Comparison of ENCODE assay signal across 10 cellular contexts in the genomic region with DNA sequence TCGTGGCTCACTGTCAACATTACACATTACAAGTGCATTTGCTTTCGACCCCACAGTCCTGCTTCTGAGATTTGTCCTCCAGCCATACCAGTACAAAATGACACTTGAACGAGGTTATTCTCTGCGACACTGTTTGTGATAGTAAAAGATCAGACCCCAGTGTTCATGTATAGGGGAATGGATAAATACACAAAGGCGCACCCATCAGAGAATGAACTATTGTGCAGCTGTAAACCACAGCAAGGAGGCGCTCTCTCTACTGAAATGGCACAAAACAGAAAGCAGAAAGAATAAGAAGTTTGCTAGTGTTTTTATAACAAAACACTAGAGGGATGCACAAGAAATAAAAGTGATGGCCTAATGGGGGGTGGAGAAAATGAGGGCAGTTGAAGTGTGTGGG. TPM values are rescaled to one million over a fixed set of nuclear protein-coding genes. Genes with fewer than 3 reads are reported as not detected.
A peak's percentile ranks its signal among the peaks of the same experiment; 100 is the strongest.
DNase-seq lines count a peak whose midpoint lies in the region; ATAC-seq and TF ChIP-seq lines count a peak whose summit lies in the region.
"Had no signal": no experiment of that assay in that cellular context is flagged by ENCODE, and none has a peak within 500 bp of the region (broad histone marks: within the 10 kb centered on the region; RNA-seq: fewer than 3 reads in every experiment).

No MANE protein-coding gene starts in this region.

- DNase-seq in GM06990 (ENCODE audit: extremely low read depth, insufficient read length) = no peak
- peak; percentile 39 for DNase-seq in HT1080 (ENCODE audit: low read depth)
- no peak for DNase-seq in RWPE2 (ENCODE audit: low spot score)
- no peak for DNase-seq in fibroblast of villous mesenchyme (ENCODE audit: low read depth)
- DNase-seq in stimulated activated CD4-positive, alpha-beta T cell treated with anti-CD3 and anti-CD28 coated beads, Interleukin-1b, Interleukin-23, amount 100 ng/mL, for 48 hours = no peak
- DNase-seq in stimulated activated naive CD8-positive, alpha-beta T cell treated with anti-CD3 and anti-CD28 coated beads, Interleukin-15, amount 100 ng/mL, for 72 hours = no peak
- no peak for DNase-seq in effector CD8-positive, alpha-beta T cell (lab: John Stamatoyannopoulos, UW)
- DNase-seq in medulla oblongata (ENCODE audit: extremely low spot score) = no peak
- DNase-seq: activated CD8-positive, alpha-beta memory T cell treated with anti-CD3 and anti-CD28 coated beads, Interleukin-2, amount 50 U/mL, for 4 hours; NCI-H1694 had no signal

- no peaks in the 10 kb centered on the region for H3K4me1 ChIP-seq in RWPE2 (ENCODE audit: insufficient read depth, poor library complexity, severe bottlenecking)

- H3K4me3 Mint-ChIP-seq in stimulated activated naive CD8-positive, alpha-beta T cell treated with anti-CD3 and anti-CD28 coated beads, Interleukin-15, amount 100 ng/mL, for 72 hours = no peak overlapping the region

- peaks cover 9% of the 10 kb centered on the region for H3K27me3 Mint-ChIP-seq in stimulated activated naive CD8-positive, alpha-beta T cell treated with anti-CD3 and anti-CD28 coated beads, Interleukin-15, amount 100 ng/mL, for 72 hours

- H3K9me3 Mint-ChIP-seq in stimulated activated naive CD8-positive, alpha-beta T cell treated with anti-CD3 and anti-CD28 coated beads, Interleukin-15, amount 100 ng/mL, for 72 hours = no peaks in the 10 kb centered on the region

- TF ChIP-seq CTCF in GM06990 (IDR thresholded peaks at IDR 0.05; ENCODE audit: insufficient read depth, low read length, poor library complexity, severe bottlenecking) (peak; percentile 77), RWPE2 (IDR thresholded peaks at IDR 0.05; ENCODE audit: poor library complexity, severe bottlenecking) (peak; percentile 24), fibroblast of villous mesenchyme (IDR thresholded peaks at IDR 0.05; ENCODE audit: insufficient read depth, low read depth, low read length) (peak; percentile 26)

- H3K36me3 ChIP-seq in GM06990 (ENCODE audit: control insufficient read depth, insufficient read depth, low read length) (no peaks in the 10 kb centered on the region), RWPE2 (ENCODE audit: low read depth) (no peaks in the 10 kb centered on the region)

- no peaks in the 10 kb centered on the region for H3K9me3 ChIP-seq in RWPE2 (ENCODE audit: severe bottlenecking)

- no peaks in the 10 kb centered on the region for H3K27me3 ChIP-seq in GM06990 (replicated peaks; ENCODE audit: control insufficient read depth, insufficient read depth, low read length)
- no peaks in the 10 kb centered on the region for H3K27me3 ChIP-seq in RWPE2 (ENCODE audit: insufficient read depth, poor library complexity, severe bottlenecking)

- H3K27ac Mint-ChIP-seq in stimulated activated naive CD8-positive, alpha-beta T cell treated with anti-CD3 and anti-CD28 coated beads, Interleukin-15, amount 100 ng/mL, for 72 hours = no peak overlapping the region

- H3K27ac ChIP-seq in RWPE2 (ENCODE audit: poor library complexity, severe bottlenecking) = no peak overlapping the region

- H3K4me1 Mint-ChIP-seq in stimulated activated naive CD8-positive, alpha-beta T cell treated with anti-CD3 and anti-CD28 coated beads, Interleukin-15, amount 100 ng/mL, for 72 hours = peaks cover 39% of the 10 kb centered on the region

- H3K4me3 ChIP-seq in GM06990 (replicated peaks; ENCODE audit: low read depth, low read length) = no peak overlapping the region
- H3K4me3 ChIP-seq in RWPE2 (ENCODE audit: severe bottlenecking) = no peak overlapping the region
- H3K4me3 ChIP-seq in fibroblast of villous mesenchyme (ENCODE audit: low read depth, low read length) = no peak overlapping the region

- ATAC-seq in RWPE2 (ENCODE audit: low read depth) = no peak
- no peak for ATAC-seq in stimulated activated naive CD8-positive, alpha-beta T cell treated with anti-CD3 and anti-CD28 coated beads, Interleukin-15, amount 100 ng/mL, for 72 hours

RNA-seq across cellular contexts. Expression of a gene that starts 4.9 kb away (rescaled TPM):
- 22.6 and 26.1 TPM in 2 replicates for total RNA-seq in HT1080 (2014; rRNA removed; shearing (Covaris generic))
- polyA plus RNA-seq in HT1080 (2015; cell fraction: cytosol; rRNA removed) = 37.4 and 43.9 TPM in 2 replicates
- polyA plus RNA-seq in HT1080 (2015; cell fraction: nucleus; rRNA removed) = 28.2 and 28.5 TPM in 2 replicates
- total RNA-seq in fibroblast of villous mesenchyme = 41.5 and 48.3 TPM in 2 replicates

RNA-seq across cellular contexts. Expression of a gene that starts 20.5 kb away (rescaled TPM):
- 46.2 and 50.7 TPM in 2 replicates for total RNA-seq in HT1080 (2014; rRNA removed; shearing (Covaris generic))
- 49.5 and 70.6 TPM in 2 replicates for polyA plus RNA-seq in HT1080 (2015; cell fraction: cytosol; rRNA removed)
- polyA plus RNA-seq in HT1080 (2015; cell fraction: nucleus; rRNA removed) = 40.7 and 45.2 TPM in 2 replicates
- total RNA-seq in fibroblast of villous mesenchyme = 78.3 and 84.6 TPM in 2 replicates

RNA-seq across cellular contexts. Expression of a gene that starts 38.3 kb away (rescaled TPM):
- total RNA-seq in HT1080 (2014; rRNA removed; shearing (Covaris generic)) = 55.0 and 97.8 TPM in 2 replicates
- polyA plus RNA-seq in HT1080 (2015; cell fraction: cytosol; rRNA removed) = 127 and 131 TPM in 2 replicates
- 116 and 129 TPM in 2 replicates for polyA plus RNA-seq in HT1080 (2015; cell fraction: nucleus; rRNA removed)
- total RNA-seq in fibroblast of villous mesenchyme = 13.5 and 18.6 TPM in 2 replicates

Comparison
In these comparisons a context has a peak if more than half of its experiments do, and no peak if none do; other contexts are left out.
1. CTCF ChIP-seq: peak in every context shown above with its lines; median percentile 77 in GM06990; 26 in fibroblast of villous mesenchyme; 24 in RWPE2.